Comparison of ENCODE assay signal across 8 cellular contexts in genomic region chr14:23551266-23552028, GRCh38. TPM values are rescaled to one million over a fixed set of nuclear protein-coding genes. Genes with fewer than 3 reads are reported as not detected.
DNase-seq lines count a peak whose midpoint lies in the region; ATAC-seq and TF ChIP-seq lines count a peak whose summit lies in the region.

Gene ZFHX2 (minus strand): TSS chr14:23551765. CDS start chr14:23535325, 16,440 bp downstream.

- H3K9ac ChIP-seq in fibroblast of lung (ENCODE audit: insufficient read depth, low read length) = peak within 1 kb of the TSS; percentile 53

- peak; percentile 58 for ATAC-seq in GM21515 (IDR thresholded peaks at IDR 0.05; ENCODE audit: unreplicated experiment)
- ATAC-seq in naive thymus-derived CD8-positive, alpha-beta T cell = peak; percentile 50 to 60
- peak; percentile 77 for ATAC-seq in stimulated activated effector memory CD8-positive, alpha-beta T cell treated with anti-CD3 and anti-CD28 coated beads, Interleukin-12 subunit alpha, Interleukin-12 subunit beta, amount 100 ng/mL, for 72 hours

- no peaks in the 10 kb centered on the region for H3K9me3 Mint-ChIP-seq in naive thymus-derived CD8-positive, alpha-beta T cell
- H3K9me3 Mint-ChIP-seq in stimulated activated effector memory CD8-positive, alpha-beta T cell treated with anti-CD3 and anti-CD28 coated beads, Interleukin-12 subunit alpha, Interleukin-12 subunit beta, amount 100 ng/mL, for 72 hours = no peaks in the 10 kb centered on the region

- no peaks in the 10 kb centered on the region for H3K36me3 Mint-ChIP-seq in naive thymus-derived CD8-positive, alpha-beta T cell
- H3K36me3 Mint-ChIP-seq in stimulated activated effector memory CD8-positive, alpha-beta T cell treated with anti-CD3 and anti-CD28 coated beads, Interleukin-12 subunit alpha, Interleukin-12 subunit beta, amount 100 ng/mL, for 72 hours = peaks cover 15% of the 10 kb centered on the region

- no peak within 1 kb of the TSS for H3K27ac ChIP-seq in fibroblast of lung (ENCODE audit: insufficient read depth, low read length)

- H4K20me1 ChIP-seq in fibroblast of lung (ENCODE audit: control insufficient read depth, extremely low read depth, insufficient read depth, low read length) = no peaks in the 10 kb centered on the region

- H3K27me3 Mint-ChIP-seq in naive thymus-derived CD8-positive, alpha-beta T cell = no peaks in the 10 kb centered on the region

- H2AFZ ChIP-seq in fibroblast of lung (ENCODE audit: low read length) = peak within 1 kb of the TSS; percentile 81

- POLR2A ChIA-PET in naive thymus-derived CD8-positive, alpha-beta T cell (lab: Charles Lee) = interaction anchor here (1.0 to 2.5 kb wide), 5 partner anchors 9 to 231 kb away, joined by 4 to 10 read pairs (median 5); partner anchors contain the start of genes NGDN and PABPN1

- peaks cover 3% of the 10 kb centered on the region for H3K79me2 ChIP-seq in fibroblast of lung (ENCODE audit: control insufficient read depth, insufficient read depth, low read length)

- no peaks in the 10 kb centered on the region for H3K9me3 ChIP-seq in fibroblast of lung (ENCODE audit: control insufficient read depth, insufficient read depth, low read depth, low read length)

- H3K4me1 Mint-ChIP-seq in naive thymus-derived CD8-positive, alpha-beta T cell = peaks cover 3 to 21% (median 16%) of the 10 kb centered on the region in 4 donors
- H3K4me1 Mint-ChIP-seq in stimulated activated effector memory CD8-positive, alpha-beta T cell treated with anti-CD3 and anti-CD28 coated beads, Interleukin-12 subunit alpha, Interleukin-12 subunit beta, amount 100 ng/mL, for 72 hours = peaks cover 14% of the 10 kb centered on the region

- DNase-seq in COLO668 (lab: John Stamatoyannopoulos, UW; ENCODE audit: unreplicated experiment) (peak; percentile 94), KBM-7 (peak; percentile 86), OCI-M2 (lab: John Stamatoyannopoulos, UW; ENCODE audit: unreplicated experiment) (peak; percentile 60), fibroblast of lung (ENCODE audit: low read depth in 2 of 2) (peak; percentile 40 to 58)
- peak; percentile 76 for DNase-seq in activated T-cell treated with anti-CD3 and anti-CD28 coated beads, Interleukin-2, amount 50 U/mL, for 1 hour
- peak; percentile 55 to 80 (median 63) for DNase-seq in naive thymus-derived CD8-positive, alpha-beta T cell
- DNase-seq in stimulated activated effector memory CD8-positive, alpha-beta T cell treated with anti-CD3 and anti-CD28 coated beads, Interleukin-12 subunit alpha, Interleukin-12 subunit beta, amount 100 ng/mL, for 72 hours (ENCODE audit: low spot score in 2 of 2) = peak; percentile 66 to 91

- peak within 1 kb of the TSS; percentile 88 for H3K4me2 ChIP-seq in fibroblast of lung (ENCODE audit: extremely low read depth, insufficient read depth, low read length)

- H3K4me3 Mint-ChIP-seq in naive thymus-derived CD8-positive, alpha-beta T cell = peak within 1 kb of the TSS in 3 of 10 donors; percentile 15 to 90 (median 87)
- no peak within 1 kb of the TSS for H3K4me3 Mint-ChIP-seq in stimulated activated effector memory CD8-positive, alpha-beta T cell treated with anti-CD3 and anti-CD28 coated beads, Interleukin-12 subunit alpha, Interleukin-12 subunit beta, amount 100 ng/mL, for 72 hours

- in situ Hi-C loops in KBM-7 (cut with MboI; ENCODE audit: low pct_unique_long_range_greater_than_20kb, low sequenced_read_pairs) = no loop called here

- H3K36me3 ChIP-seq in fibroblast of lung (ENCODE audit: control insufficient read depth, insufficient read depth, low read length) = no peaks in the 10 kb centered on the region

- H3K27ac Mint-ChIP-seq in naive thymus-derived CD8-positive, alpha-beta T cell = peak within 1 kb of the TSS in 9 of 10 donors; percentile 73 to 95 (median 86)
- no peak within 1 kb of the TSS for H3K27ac Mint-ChIP-seq in stimulated activated effector memory CD8-positive, alpha-beta T cell treated with anti-CD3 and anti-CD28 coated beads, Interleukin-12 subunit alpha, Interleukin-12 subunit beta, amount 100 ng/mL, for 72 hours

- H3K4me1 ChIP-seq in fibroblast of lung (ENCODE audit: control insufficient read depth, extremely low read depth, insufficient read depth, low read length) = peaks cover 4% of the 10 kb centered on the region

- peaks cover 14% of the 10 kb centered on the region for H3K27me3 ChIP-seq in fibroblast of lung (ENCODE audit: control insufficient read depth, insufficient read depth, low read length)

- H3K4me3 ChIP-seq in fibroblast of lung (replicated peaks in 1 of 4; ENCODE audit: control extremely low read depth in 1 of 4, insufficient read depth in 1 of 4, low read depth in 3 of 4, low read length in 4 of 4) = peak within 1 kb of the TSS; percentile 61 to 74 (median 67)

- TF ChIP-seq CTCF in fibroblast of lung (conservative IDR thresholded peaks at IDR 0.05 in 1 of 2, IDR thresholded peaks at IDR 0.05 in 1 of 2; ENCODE audit: low read depth in 1 of 2, low read length in 2 of 2) = no peak

RNA-seq across cellular contexts. Expression of gene ZFHX2, which starts in this region (rescaled TPM):
- total RNA-seq in fibroblast of lung = 0.26 and 0.33 TPM in 2 replicates
- 0.11 TPM in 1 of 2 replicates, not detected in the other for polyA plus RNA-seq in fibroblast of lung
- polyA plus RNA-seq in fibroblast of lung (2012) = 0.09 and 0.39 TPM in 2 replicates
- 0.55 and 1.3 TPM in 2 replicates for polyA minus RNA-seq in fibroblast of lung (ENCODE audit: low replicate concordance)
- total RNA-seq in naive thymus-derived CD8-positive, alpha-beta T cell = 1 to 10 TPM in 1 of 2 experiments, under 1 TPM in 1; 0.62 to 1.0 TPM
- polyA plus RNA-seq in naive thymus-derived CD8-positive, alpha-beta T cell = under 1 TPM; 0.02 to 0.23 (median 0.03) TPM
